1 cellular context compared by ENCODE assay signal in the genomic region with DNA sequence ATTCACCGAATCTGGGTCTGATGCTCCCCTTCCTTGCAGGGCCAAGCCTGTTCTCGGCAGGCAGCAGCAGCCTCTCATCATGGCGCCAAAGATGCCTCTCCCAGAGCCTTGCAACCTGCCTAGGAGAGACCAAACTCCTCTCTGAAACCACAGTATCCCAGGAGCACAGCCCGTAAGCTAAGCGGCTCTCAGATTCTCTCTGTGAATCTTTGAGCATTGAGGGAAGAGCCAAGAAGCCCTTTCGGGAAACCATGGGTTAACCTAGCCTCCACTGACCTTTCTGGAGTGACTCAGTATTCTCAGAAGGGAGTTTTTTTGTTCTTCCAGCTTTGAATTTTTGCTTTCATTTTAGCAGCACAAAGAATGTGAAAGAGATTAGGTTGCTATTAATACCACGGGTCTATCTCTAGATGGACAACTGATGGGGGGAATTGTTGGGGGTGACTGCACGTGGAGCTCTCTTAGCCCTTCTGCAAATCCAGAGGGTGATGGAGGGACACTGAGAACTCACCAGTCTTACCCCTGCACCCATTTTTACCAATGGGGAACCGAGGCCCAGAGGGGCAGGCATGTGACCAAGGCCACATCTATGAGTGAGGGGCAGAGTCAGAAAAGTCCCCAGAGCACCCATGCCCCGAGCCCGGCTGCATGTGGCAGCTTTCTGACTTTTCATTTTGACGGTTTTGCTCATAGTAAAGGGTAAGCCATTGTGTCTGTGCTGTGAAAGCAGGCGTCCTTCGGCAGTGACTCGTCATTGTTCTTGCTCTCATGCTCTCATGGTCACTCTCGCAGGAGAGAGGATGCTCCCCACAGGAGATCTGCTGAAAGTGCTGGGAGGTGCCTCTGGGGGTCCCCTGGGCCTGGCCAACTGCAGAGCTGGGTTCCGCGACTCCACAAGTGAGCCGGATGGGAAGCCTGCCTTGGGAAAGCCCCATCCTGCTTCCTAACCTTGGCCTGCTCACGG.
A peak's percentile ranks its signal among the peaks of the same experiment; 100 is the strongest.
TF ChIP-seq lines count a peak whose summit lies in the region.

No MANE protein-coding gene starts in this region.

TF ChIP-seq in K562, 482 proteins besides CTCF, POLR2A, EP300 and RAD21 (continued from another document):
- TF ChIP-seq, protein P1, sequence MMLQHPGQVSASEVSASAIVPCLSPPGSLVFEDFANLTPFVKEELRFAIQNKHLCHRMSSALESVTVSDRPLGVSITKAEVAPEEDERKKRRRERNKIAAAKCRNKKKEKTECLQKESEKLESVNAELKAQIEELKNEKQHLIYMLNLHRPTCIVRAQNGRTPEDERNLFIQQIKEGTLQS (IDR thresholded peaks at IDR 0.05), result peak; percentile 40; the same call in 1 of the 2 replicates
- TF ChIP-seq, protein P1 (CRISPR knock-in tag; conservative IDR thresholded peaks at IDR 0.05), result no peak
- TF ChIP-seq MXI1 (IDR thresholded peaks at IDR 0.05; ENCODE audit: low read depth, low read length) (no peak), PYGO2 (tag; IDR thresholded peaks at IDR 0.05) (peak; percentile 44; the same call in 1 of the 2 replicates), L3MBTL2 (IDR thresholded peaks at IDR 0.05) (peak; percentile 78), MAZ (CRISPR knock-in tag; conservative IDR thresholded peaks at IDR 0.05 in 1 of 2, IDR thresholded peaks at IDR 0.05 in 1 of 2) (peak in 1 of 2 experiments; percentile 21; a peak in 1 of 4 replicates), DPF2 (IDR thresholded peaks at IDR 0.05) (peak; percentile 68; the same call in 1 of the 2 replicates), ARNT (IDR thresholded peaks at IDR 0.05) (0 out of 4 replicates have a peak, but pooled peaks of 1 of the 2 experiments have one; percentile 28), KDM5B (IDR thresholded peaks at IDR 0.05; ENCODE audit: insufficient replicate concordance, low read depth, low read length) (no peak), ETV1 (tag; conservative IDR thresholded peaks at IDR 0.05; ENCODE audit: low read depth) (peak; percentile 42), SNRNP70 (optimal IDR thresholded peaks at IDR 0.05; ENCODE audit: low read depth, low read length) (no peak), MAFK (IDR thresholded peaks at IDR 0.05; ENCODE audit: low read length) (peak; percentile 67), ZNF146 (CRISPR knock-in tag; IDR thresholded peaks at IDR 0.05; ENCODE audit: unreplicated experiment) (no peak), KDM1A (IDR thresholded peaks at IDR 0.05) (peak in 1 of 2 experiments; percentile 39; a peak in 1 of 4 replicates), CCNT2 (IDR thresholded peaks at IDR 0.05; ENCODE audit: borderline replicate concordance, extremely low read depth, insufficient read length, low read depth, low read length) (no peak), CBFA2T3 (IDR thresholded peaks at IDR 0.05) (peak; percentile 17; the same call in 1 of the 2 replicates), SMAD3 (CRISPR knock-in tag; conservative IDR thresholded peaks at IDR 0.05) (no peak), PML (IDR thresholded peaks at IDR 0.05; ENCODE audit: low read length) (no peak), SMAD4 (CRISPR knock-in tag; conservative IDR thresholded peaks at IDR 0.05) (peak; percentile 39; the same call in 1 of the 2 replicates), MED1 (CRISPR knock-in tag; IDR thresholded peaks at IDR 0.05; ENCODE audit: borderline replicate concordance) (no peak), ZNF644 (tag; IDR thresholded peaks at IDR 0.05; ENCODE audit: low read depth) (peak; percentile 42; the same call in 1 of the 2 replicates), TAF1 (IDR thresholded peaks at IDR 0.05; ENCODE audit: control insufficient read depth, extremely low read depth, insufficient read depth, low read length, severe bottlenecking) (no peak), CREM (IDR thresholded peaks at IDR 0.05; ENCODE audit: low read depth) (no peak)
- TF ChIP-seq, protein P2, sequence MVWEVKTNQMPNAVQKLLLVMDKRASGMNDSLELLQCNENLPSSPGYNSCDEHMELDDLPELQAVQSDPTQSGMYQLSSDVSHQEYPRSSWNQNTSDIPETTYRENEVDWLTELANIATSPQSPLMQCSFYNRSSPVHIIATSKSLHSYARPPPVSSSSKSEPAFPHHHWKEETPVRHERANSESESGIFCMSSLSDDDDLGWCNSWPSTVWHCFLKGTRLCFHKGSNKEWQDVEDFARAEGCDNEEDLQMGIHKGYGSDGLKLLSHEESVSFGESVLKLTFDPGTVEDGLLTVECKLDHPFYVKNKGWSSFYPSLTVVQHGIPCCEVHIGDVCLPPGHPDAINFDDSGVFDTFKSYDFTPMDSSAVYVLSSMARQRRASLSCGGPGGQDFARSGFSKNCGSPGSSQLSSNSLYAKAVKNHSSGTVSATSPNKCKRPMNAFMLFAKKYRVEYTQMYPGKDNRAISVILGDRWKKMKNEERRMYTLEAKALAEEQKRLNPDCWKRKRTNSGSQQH (CRISPR knock-in tag; IDR thresholded peaks at IDR 0.05), result no peak
- TF ChIP-seq, protein P3, sequence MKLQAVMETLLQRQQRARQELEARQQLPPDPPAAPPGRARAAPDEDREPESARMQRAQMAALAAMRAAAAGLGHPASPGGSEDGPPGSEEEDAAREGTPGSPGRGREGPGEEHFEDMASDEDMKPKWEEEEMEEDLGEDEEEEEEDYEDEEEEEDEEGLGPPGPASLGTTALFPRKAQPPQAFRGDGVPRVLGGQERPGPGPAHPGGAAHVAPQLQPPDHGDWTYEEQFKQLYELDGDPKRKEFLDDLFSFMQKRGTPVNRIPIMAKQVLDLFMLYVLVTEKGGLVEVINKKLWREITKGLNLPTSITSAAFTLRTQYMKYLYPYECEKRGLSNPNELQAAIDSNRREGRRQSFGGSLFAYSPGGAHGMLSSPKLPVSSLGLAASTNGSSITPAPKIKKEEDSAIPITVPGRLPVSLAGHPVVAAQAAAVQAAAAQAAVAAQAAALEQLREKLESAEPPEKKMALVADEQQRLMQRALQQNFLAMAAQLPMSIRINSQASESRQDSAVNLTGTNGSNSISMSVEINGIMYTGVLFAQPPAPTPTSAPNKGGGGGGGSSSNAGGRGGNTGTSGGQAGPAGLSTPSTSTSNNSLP (IDR thresholded peaks at IDR 0.05; ENCODE audit: borderline replicate concordance, low read depth, low read length), result no peak
- TF ChIP-seq, protein P4, sequence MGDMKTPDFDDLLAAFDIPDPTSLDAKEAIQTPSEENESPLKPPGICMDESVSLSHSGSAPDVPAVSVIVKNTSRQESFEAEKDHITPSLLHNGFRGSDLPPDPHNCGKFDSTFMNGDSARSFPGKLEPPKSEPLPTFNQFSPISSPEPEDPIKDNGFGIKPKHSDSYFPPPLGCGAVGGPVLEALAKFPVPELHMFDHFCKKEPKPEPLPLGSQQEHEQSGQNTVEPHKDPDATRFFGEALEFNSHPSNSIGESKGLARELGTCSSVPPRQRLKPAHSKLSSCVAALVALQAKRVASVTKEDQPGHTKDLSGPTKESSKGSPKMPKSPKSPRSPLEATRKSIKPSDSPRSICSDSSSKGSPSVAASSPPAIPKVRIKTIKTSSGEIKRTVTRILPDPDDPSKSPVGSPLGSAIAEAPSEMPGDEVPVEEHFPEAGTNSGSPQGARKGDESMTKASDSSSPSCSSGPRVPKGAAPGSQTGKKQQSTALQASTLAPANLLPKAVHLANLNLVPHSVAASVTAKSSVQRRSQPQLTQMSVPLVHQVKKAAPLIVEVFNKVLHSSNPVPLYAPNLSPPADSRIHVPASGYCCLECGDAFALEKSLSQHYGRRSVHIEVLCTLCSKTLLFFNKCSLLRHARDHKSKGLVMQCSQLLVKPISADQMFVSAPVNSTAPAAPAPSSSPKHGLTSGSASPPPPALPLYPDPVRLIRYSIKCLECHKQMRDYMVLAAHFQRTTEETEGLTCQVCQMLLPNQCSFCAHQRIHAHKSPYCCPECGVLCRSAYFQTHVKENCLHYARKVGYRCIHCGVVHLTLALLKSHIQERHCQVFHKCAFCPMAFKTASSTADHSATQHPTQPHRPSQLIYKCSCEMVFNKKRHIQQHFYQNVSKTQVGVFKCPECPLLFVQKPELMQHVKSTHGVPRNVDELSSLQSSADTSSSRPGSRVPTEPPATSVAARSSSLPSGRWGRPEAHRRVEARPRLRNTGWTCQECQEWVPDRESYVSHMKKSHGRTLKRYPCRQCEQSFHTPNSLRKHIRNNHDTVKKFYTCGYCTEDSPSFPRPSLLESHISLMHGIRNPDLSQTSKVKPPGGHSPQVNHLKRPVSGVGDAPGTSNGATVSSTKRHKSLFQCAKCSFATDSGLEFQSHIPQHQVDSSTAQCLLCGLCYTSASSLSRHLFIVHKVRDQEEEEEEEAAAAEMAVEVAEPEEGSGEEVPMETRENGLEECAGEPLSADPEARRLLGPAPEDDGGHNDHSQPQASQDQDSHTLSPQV (IDR thresholded peaks at IDR 0.05), result peak; percentile 95
- TF ChIP-seq, protein P5, sequence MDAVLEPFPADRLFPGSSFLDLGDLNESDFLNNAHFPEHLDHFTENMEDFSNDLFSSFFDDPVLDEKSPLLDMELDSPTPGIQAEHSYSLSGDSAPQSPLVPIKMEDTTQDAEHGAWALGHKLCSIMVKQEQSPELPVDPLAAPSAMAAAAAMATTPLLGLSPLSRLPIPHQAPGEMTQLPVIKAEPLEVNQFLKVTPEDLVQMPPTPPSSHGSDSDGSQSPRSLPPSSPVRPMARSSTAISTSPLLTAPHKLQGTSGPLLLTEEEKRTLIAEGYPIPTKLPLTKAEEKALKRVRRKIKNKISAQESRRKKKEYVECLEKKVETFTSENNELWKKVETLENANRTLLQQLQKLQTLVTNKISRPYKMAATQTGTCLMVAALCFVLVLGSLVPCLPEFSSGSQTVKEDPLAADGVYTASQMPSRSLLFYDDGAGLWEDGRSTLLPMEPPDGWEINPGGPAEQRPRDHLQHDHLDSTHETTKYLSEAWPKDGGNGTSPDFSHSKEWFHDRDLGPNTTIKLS (IDR thresholded peaks at IDR 0.05; ENCODE audit: borderline replicate concordance, low read depth), result no peak
- TF ChIP-seq, protein P6, sequence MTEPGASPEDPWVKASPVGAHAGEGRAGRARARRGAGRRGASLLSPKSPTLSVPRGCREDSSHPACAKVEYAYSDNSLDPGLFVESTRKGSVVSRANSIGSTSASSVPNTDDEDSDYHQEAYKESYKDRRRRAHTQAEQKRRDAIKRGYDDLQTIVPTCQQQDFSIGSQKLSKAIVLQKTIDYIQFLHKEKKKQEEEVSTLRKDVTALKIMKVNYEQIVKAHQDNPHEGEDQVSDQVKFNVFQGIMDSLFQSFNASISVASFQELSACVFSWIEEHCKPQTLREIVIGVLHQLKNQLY (CRISPR knock-in tag; conservative IDR thresholded peaks at IDR 0.05), result no peak
- TF ChIP-seq, protein P7, sequence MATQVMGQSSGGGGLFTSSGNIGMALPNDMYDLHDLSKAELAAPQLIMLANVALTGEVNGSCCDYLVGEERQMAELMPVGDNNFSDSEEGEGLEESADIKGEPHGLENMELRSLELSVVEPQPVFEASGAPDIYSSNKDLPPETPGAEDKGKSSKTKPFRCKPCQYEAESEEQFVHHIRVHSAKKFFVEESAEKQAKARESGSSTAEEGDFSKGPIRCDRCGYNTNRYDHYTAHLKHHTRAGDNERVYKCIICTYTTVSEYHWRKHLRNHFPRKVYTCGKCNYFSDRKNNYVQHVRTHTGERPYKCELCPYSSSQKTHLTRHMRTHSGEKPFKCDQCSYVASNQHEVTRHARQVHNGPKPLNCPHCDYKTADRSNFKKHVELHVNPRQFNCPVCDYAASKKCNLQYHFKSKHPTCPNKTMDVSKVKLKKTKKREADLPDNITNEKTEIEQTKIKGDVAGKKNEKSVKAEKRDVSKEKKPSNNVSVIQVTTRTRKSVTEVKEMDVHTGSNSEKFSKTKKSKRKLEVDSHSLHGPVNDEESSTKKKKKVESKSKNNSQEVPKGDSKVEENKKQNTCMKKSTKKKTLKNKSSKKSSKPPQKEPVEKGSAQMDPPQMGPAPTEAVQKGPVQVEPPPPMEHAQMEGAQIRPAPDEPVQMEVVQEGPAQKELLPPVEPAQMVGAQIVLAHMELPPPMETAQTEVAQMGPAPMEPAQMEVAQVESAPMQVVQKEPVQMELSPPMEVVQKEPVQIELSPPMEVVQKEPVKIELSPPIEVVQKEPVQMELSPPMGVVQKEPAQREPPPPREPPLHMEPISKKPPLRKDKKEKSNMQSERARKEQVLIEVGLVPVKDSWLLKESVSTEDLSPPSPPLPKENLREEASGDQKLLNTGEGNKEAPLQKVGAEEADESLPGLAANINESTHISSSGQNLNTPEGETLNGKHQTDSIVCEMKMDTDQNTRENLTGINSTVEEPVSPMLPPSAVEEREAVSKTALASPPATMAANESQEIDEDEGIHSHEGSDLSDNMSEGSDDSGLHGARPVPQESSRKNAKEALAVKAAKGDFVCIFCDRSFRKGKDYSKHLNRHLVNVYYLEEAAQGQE (CRISPR knock-in tag; IDR thresholded peaks at IDR 0.05; ENCODE audit: low read depth), result no peak
- TF ChIP-seq, protein P8, sequence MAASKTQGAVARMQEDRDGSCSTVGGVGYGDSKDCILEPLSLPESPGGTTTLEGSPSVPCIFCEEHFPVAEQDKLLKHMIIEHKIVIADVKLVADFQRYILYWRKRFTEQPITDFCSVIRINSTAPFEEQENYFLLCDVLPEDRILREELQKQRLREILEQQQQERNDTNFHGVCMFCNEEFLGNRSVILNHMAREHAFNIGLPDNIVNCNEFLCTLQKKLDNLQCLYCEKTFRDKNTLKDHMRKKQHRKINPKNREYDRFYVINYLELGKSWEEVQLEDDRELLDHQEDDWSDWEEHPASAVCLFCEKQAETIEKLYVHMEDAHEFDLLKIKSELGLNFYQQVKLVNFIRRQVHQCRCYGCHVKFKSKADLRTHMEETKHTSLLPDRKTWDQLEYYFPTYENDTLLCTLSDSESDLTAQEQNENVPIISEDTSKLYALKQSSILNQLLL (CRISPR knock-in tag; IDR thresholded peaks at IDR 0.05; ENCODE audit: borderline replicate concordance), result no peak
TF ChIP-seq in K562: peak in this region for 75.
